ENCODE assay signal across 8 cellular contexts in genomic region chrX:64975989-64976672, GRCh38. TPM values are rescaled to one million over a fixed set of nuclear protein-coding genes. Genes with fewer than 3 reads are reported as not detected.
DNase-seq lines count a peak whose midpoint lies in the region; ATAC-seq and TF ChIP-seq lines count a peak whose summit lies in the region.

TSS of gene ZC4H2 (minus strand) at chrX:64976450. CDS start at chrX:64976377, 73 bp downstream.

- H3K79me2 ChIP-seq in hepatocyte, result peaks cover 21% of the 10 kb centered on the region

- WGBS in hepatocyte (ENCODE audit: low lambda C conversion rate, missing lambda C conversion rate), result 38% methylated on average over 17 of the region's 17 CpGs

- H3K27me3 ChIP-seq in hepatocyte, result no peaks in the 10 kb centered on the region

- H3K9me2 ChIP-seq in hepatocyte (replicated peaks; ENCODE audit: insufficient read depth), result no peaks in the 10 kb centered on the region

- H4K20me1 ChIP-seq in hepatocyte (ENCODE audit: insufficient read depth, poor library complexity, severe bottlenecking), result no peaks in the 10 kb centered on the region

- peaks cover 4% of the 10 kb centered on the region for H3K36me3 Mint-ChIP-seq in IgD-negative memory B cell

- in situ Hi-C loops in Caki2 (cut with HindIII; ENCODE audit: low pct_unique_long_range_greater_than_20kb, low sequenced_read_pairs), result no loop called here

- peak; percentile 99 for ATAC-seq in GM21528 (IDR thresholded peaks at IDR 0.05; ENCODE audit: low FRiP score, unreplicated experiment)

- H2AFZ ChIP-seq in hepatocyte, result peak within 1 kb of the TSS; percentile 69

- peaks cover 3% of the 10 kb centered on the region for H3K36me3 ChIP-seq in hepatocyte (replicated peaks; ENCODE audit: insufficient read depth, low read depth)

- H3K27ac Mint-ChIP-seq in IgD-negative memory B cell, result peak within 1 kb of the TSS in 2 of 3 donors; percentile 33 to 79

- no peaks in the 10 kb centered on the region for H3K27me3 Mint-ChIP-seq in IgD-negative memory B cell

- peaks cover 6 to 22% (median 13%) of the 10 kb centered on the region in 3 donors for H3K4me1 Mint-ChIP-seq in IgD-negative memory B cell

- H3K9me3 ChIP-seq in hepatocyte (ENCODE audit: low read depth), result no peaks in the 10 kb centered on the region

- H3K4me3 Mint-ChIP-seq in IgD-negative memory B cell, result peak within 1 kb of the TSS; percentile 91 to 96 (median 94)

- DNase-seq in Caki2 (ENCODE audit: low read depth) (peak; percentile 62), astrocyte of the hippocampus (ENCODE audit: low read depth, low spot score) (peak; percentile 88), hepatocyte (ENCODE audit: low spot score) (peak; percentile 77), renal cortical epithelial cell (ENCODE audit: low read depth) (peak; percentile 72), COLO668 (lab: John Stamatoyannopoulos, UW; ENCODE audit: unreplicated experiment) (no peak)

- H3K4me2 ChIP-seq in hepatocyte, result peak within 1 kb of the TSS; percentile 76

- peak within 1 kb of the TSS; percentile 2 for H3K27ac ChIP-seq in hepatocyte

- intact Hi-C loops in T-helper 2 cell treated with Interferon-gamma antibody and Interleukin-4, amounts not matched to agents 100 ng/mL and 5 ng/mL, for 36 hours (cut with micrococcal nuclease), result loop anchor here (1.0 kb wide), 3 partner anchors 58 to 581 kb away; partner anchors contain the start of genes LAS1L, MTMR8 and ZC3H12B

- H3K4me1 ChIP-seq in hepatocyte (ENCODE audit: insufficient read depth), result no peaks in the 10 kb centered on the region

- peak within 1 kb of the TSS; percentile 31 for H3K4me3 ChIP-seq in hepatocyte

- peaks cover 0 to 11% (median 6%) of the 10 kb centered on the region in 3 donors for H3K9me3 Mint-ChIP-seq in IgD-negative memory B cell

- TF ChIP-seq CTCF in hepatocyte (IDR thresholded peaks at IDR 0.05; ENCODE audit: poor library complexity), result no peak

RNA-seq across cellular contexts. Expression of gene ZC4H2, which starts in this region (rescaled TPM):
- total RNA-seq in Caki2 (2014; rRNA removed; shearing (Covaris generic); ENCODE audit: low replicate concordance), result 10.8 and 23.6 TPM in 2 replicates
- polyA plus RNA-seq in IgD-negative memory B cell (11.8 TPM), hepatocyte (10.0 and 10.4 TPM in 2 replicates)
- total RNA-seq in T-helper 2 cell treated with Interferon-gamma antibody and Interleukin-4, amounts not matched to agents 100 ng/mL and 5 ng/mL, for 36 hours, result 10.2 and 10.8 TPM in 2 replicates
- total RNA-seq in hepatocyte (10.4 and 16.6 TPM in 2 replicates), renal cortical epithelial cell (13.0 and 16.3 TPM in 2 replicates)
